ENCODE assay signal across 8 cellular contexts in the genomic region with DNA sequence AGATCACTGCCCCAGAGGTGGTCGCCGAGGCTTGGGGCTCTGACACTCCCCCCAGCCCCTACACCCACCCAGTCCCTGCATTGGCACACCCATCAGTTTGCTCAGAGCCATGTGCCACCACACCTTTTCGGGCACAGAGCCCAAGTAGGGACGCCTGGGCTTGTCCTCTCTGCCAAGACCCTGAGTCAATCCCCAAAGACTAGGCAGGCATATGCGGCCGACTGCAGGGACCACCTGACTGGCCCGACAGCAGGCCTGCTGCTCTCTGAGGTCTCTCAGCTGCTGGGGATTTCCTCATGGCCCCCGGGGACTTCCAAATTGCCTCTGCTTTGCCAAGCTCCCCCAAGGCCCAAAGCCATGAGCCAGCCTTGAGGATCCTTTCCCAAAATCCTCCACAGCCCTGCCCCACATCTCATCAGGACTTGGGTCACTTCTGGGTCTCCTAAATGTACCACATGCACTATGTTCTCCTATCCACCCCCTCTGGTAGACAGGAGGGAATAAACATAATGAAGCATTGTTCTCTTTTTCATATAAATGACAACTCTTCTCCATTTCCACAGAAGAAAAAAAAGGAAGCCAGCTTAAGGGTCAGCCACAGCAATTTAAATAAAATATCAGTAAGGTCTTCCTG. TPM values are rescaled to one million over a fixed set of nuclear protein-coding genes. Genes with fewer than 3 reads are reported as not detected.
DNase-seq lines count a peak whose midpoint lies in the region; ATAC-seq and TF ChIP-seq lines count a peak whose summit lies in the region.

No MANE protein-coding gene starts in this region.

- no peaks in the 10 kb centered on the region for H3K36me3 ChIP-seq in CD8-positive, alpha-beta T cell (ENCODE audit: insufficient read depth, low read length)
- no peaks in the 10 kb centered on the region for H3K36me3 ChIP-seq in iPS-20b (ENCODE audit: insufficient read depth, low read depth, low read length)

- H3K4me3 Mint-ChIP-seq in CD8-positive, alpha-beta T cell: peak overlapping the region; percentile 76
- peak overlapping the region; percentile 73 for H3K4me3 Mint-ChIP-seq in activated T-helper 17 cell treated with anti-CD3 and anti-CD28 coated beads, Interleukin-2, amount 50 U/mL, for 72 hours

- H3K27me3 Mint-ChIP-seq in CD8-positive, alpha-beta T cell (ENCODE audit: low read depth): no peaks in the 10 kb centered on the region
- H3K27me3 Mint-ChIP-seq in activated T-helper 17 cell treated with anti-CD3 and anti-CD28 coated beads, Interleukin-2, amount 50 U/mL, for 72 hours: no peaks in the 10 kb centered on the region

- H3K4me1 Mint-ChIP-seq in CD8-positive, alpha-beta T cell (ENCODE audit: low read depth): peaks cover 34% of the 10 kb centered on the region
- H3K4me1 Mint-ChIP-seq in activated T-helper 17 cell treated with anti-CD3 and anti-CD28 coated beads, Interleukin-2, amount 50 U/mL, for 72 hours: peaks cover 32% of the 10 kb centered on the region

- no peaks in the 10 kb centered on the region for H3K9me3 ChIP-seq in CD8-positive, alpha-beta T cell (ENCODE audit: low read length)
- H3K9me3 ChIP-seq in iPS-20b (ENCODE audit: insufficient read depth, low read depth, low read length): no peaks in the 10 kb centered on the region

- no peak for ATAC-seq in CD8-positive, alpha-beta T cell
- ATAC-seq in activated T-helper 17 cell treated with anti-CD3 and anti-CD28 coated beads, Interleukin-2, amount 50 U/mL, for 72 hours (replicated peaks): no peak
- ATAC-seq in HG02884 (IDR thresholded peaks at IDR 0.05; ENCODE audit: unreplicated experiment): no peak

- H3K9ac ChIP-seq in iPS-20b (ENCODE audit: low read depth, low read length): peak overlapping the region; percentile 72

- intact Hi-C loops in CD8-positive, alpha-beta T cell (cut with DNase I, micrococcal nuclease): loop anchor here (1.0 to 10.0 kb wide), 11 partner anchors 9 to 425 kb away; a partner anchor contains a TSS

- peak overlapping the region; percentile 56 for H3K4me3 ChIP-seq in CD8-positive, alpha-beta T cell (ENCODE audit: low read depth, low read length)
- H3K4me3 ChIP-seq in HFF-Myc (replicated peaks; ENCODE audit: low read depth, low read length) (peak overlapping the region; percentile 32), iPS-20b (ENCODE audit: low read length) (peak overlapping the region; percentile 72)

- no peaks in the 10 kb centered on the region for H3K9me3 Mint-ChIP-seq in CD8-positive, alpha-beta T cell
- no peaks in the 10 kb centered on the region for H3K9me3 Mint-ChIP-seq in activated T-helper 17 cell treated with anti-CD3 and anti-CD28 coated beads, Interleukin-2, amount 50 U/mL, for 72 hours

- no peak for DNase-seq in CD8-positive, alpha-beta T cell
- DNase-seq in HFF-Myc (ENCODE audit: extremely low read depth, low read depth) (no peak), substantia nigra (lab: John Stamatoyannopoulos, UW) (peak in 8 of 49 donors; percentile 16 to 72 (median 33)), DMS53 (lab: John Stamatoyannopoulos, UW) (no peak), Ammon's horn (ENCODE audit: low spot score) (no peak)

- CTCF ChIA-PET in CD8-positive, alpha-beta T cell (lab: Charles Lee): interaction anchor here (0.6 to 14.9 kb wide), 34 partner anchors 10 to 476 kb away, joined by 3 to 276 read pairs (median 4); a partner anchor contains a TSS

- no peak for TF ChIP-seq CTCF in CD8-positive, alpha-beta T cell (IDR thresholded peaks at IDR 0.05)
- no peak for TF ChIP-seq CTCF in HFF-Myc (IDR thresholded peaks at IDR 0.05; ENCODE audit: low read depth, low read length, missing control alignments)

- POLR2A ChIA-PET in CD8-positive, alpha-beta T cell (lab: Charles Lee): interaction anchor here (0.7 to 2.9 kb wide), 9 partner anchors 10 to 142 kb away, joined by 3 to 18 read pairs (median 4); a partner anchor contains a TSS

- H3K36me3 Mint-ChIP-seq in CD8-positive, alpha-beta T cell: no peaks in the 10 kb centered on the region
- H3K36me3 Mint-ChIP-seq in activated T-helper 17 cell treated with anti-CD3 and anti-CD28 coated beads, Interleukin-2, amount 50 U/mL, for 72 hours (ENCODE audit: low read depth): no peaks in the 10 kb centered on the region

- H3K27me3 ChIP-seq in CD8-positive, alpha-beta T cell (ENCODE audit: insufficient read depth, low read length): no peaks in the 10 kb centered on the region
- H3K27me3 ChIP-seq in iPS-20b (ENCODE audit: insufficient read depth, low read length): no peaks in the 10 kb centered on the region

- H3K4me1 ChIP-seq in CD8-positive, alpha-beta T cell (ENCODE audit: insufficient read depth, low read length): peaks cover 24% of the 10 kb centered on the region
- peaks cover 13% of the 10 kb centered on the region for H3K4me1 ChIP-seq in iPS-20b (ENCODE audit: insufficient read depth, low read length)

- H3K27ac ChIP-seq in CD8-positive, alpha-beta T cell (ENCODE audit: low read depth, low read length): no peak overlapping the region
- H3K27ac ChIP-seq in iPS-20b (ENCODE audit: low read length): no peak overlapping the region
- peak overlapping the region; percentile 91 for H3K27ac ChIP-seq in substantia nigra (ENCODE audit: low read depth, low read length, poor library complexity, severe bottlenecking)

- H3K27ac Mint-ChIP-seq in CD8-positive, alpha-beta T cell: peak overlapping the region; percentile 80
- peak overlapping the region; percentile 51 for H3K27ac Mint-ChIP-seq in activated T-helper 17 cell treated with anti-CD3 and anti-CD28 coated beads, Interleukin-2, amount 50 U/mL, for 72 hours

RNA-seq across cellular contexts. Expression of a gene that starts 30.6 kb away (rescaled TPM):
- total RNA-seq in CD8-positive, alpha-beta T cell: 10 to 100 TPM; 48.5 to 52.9 TPM
- 10 to 100 TPM; 90.6 to 95.9 TPM for total RNA-seq in activated T-helper 17 cell treated with anti-CD3 and anti-CD28 coated beads, Interleukin-2, amount 50 U/mL, for 72 hours
